ENCODE assay signal across 1 cellular context in genomic region chr6:150857062-150857905, GRCh38.
TF ChIP-seq lines count a peak whose summit lies in the region.

No MANE protein-coding gene starts in this region.

TF ChIP-seq in HEK293, 187 proteins besides CTCF, POLR2A, EP300 and RAD21 (continued from another document):
- TF ChIP-seq ELK4 (IDR thresholded peaks at IDR 0.05; ENCODE audit: borderline replicate concordance, low read depth, low read length) (no peak), MYNN (tag by site-specific recombination; IDR thresholded peaks at IDR 0.05; ENCODE audit: borderline replicate concordance) (no peak), ZNF785 (tag by site-specific recombination; IDR thresholded peaks at IDR 0.05) (no peak), ZNF274 (IDR thresholded peaks at IDR 0.05; ENCODE audit: low read length) (no peak), ZNF274 (tag by site-specific recombination; IDR thresholded peaks at IDR 0.05; ENCODE audit: borderline replicate concordance) (no peak), ZSCAN23 (tag by site-specific recombination; IDR thresholded peaks at IDR 0.05) (no peak), ZNF561 (tag by site-specific recombination; IDR thresholded peaks at IDR 0.05; ENCODE audit: borderline replicate concordance) (no peak), ZNF518A (tag by site-specific recombination; conservative IDR thresholded peaks at IDR 0.05; ENCODE audit: low read depth) (no peak), ZNF580 (tag by site-specific recombination; IDR thresholded peaks at IDR 0.05) (no peak), ZNF658 (tag by site-specific recombination; IDR thresholded peaks at IDR 0.05) (no peak), ZNF549 (tag by site-specific recombination; IDR thresholded peaks at IDR 0.05) (no peak), PATZ1 (tag by site-specific recombination; IDR thresholded peaks at IDR 0.05) (no peak), ZNF366 (tag by site-specific recombination; conservative IDR thresholded peaks at IDR 0.05) (peak; percentile 35; the same call in 1 of the 2 replicates), ZNF138 (tag by site-specific recombination; IDR thresholded peaks at IDR 0.05; ENCODE audit: borderline replicate concordance) (no peak), ZNF510 (tag by site-specific recombination; IDR thresholded peaks at IDR 0.05; ENCODE audit: insufficient replicate concordance) (no peak), ZNF514 (tag by site-specific recombination; IDR thresholded peaks at IDR 0.05) (no peak), ZNF660 (tag by site-specific recombination; IDR thresholded peaks at IDR 0.05) (0 out of 2 replicates have a peak, but pooled peaks have one; percentile 40), GFI1B (tag by site-specific recombination; IDR thresholded peaks at IDR 0.05) (no peak), ZNF48 (tag by site-specific recombination; IDR thresholded peaks at IDR 0.05) (no peak), ZNF2 (tag by site-specific recombination; IDR thresholded peaks at IDR 0.05) (no peak), SETDB1 (IDR thresholded peaks at IDR 0.05; ENCODE audit: insufficient read length, low read length) (peak; percentile 37), ZBTB44 (tag by site-specific recombination; IDR thresholded peaks at IDR 0.05) (no peak), BCL6B (tag by site-specific recombination; IDR thresholded peaks at IDR 0.05) (no peak), ZNF335 (tag by site-specific recombination; conservative IDR thresholded peaks at IDR 0.05) (peak; percentile 51), ZNF394 (tag by site-specific recombination; IDR thresholded peaks at IDR 0.05; ENCODE audit: borderline replicate concordance) (no peak), ZNF654 (tag by site-specific recombination; IDR thresholded peaks at IDR 0.05; ENCODE audit: low read depth) (no peak), ZNF37A (tag by site-specific recombination; IDR thresholded peaks at IDR 0.05) (no peak), RBAK (tag by site-specific recombination; IDR thresholded peaks at IDR 0.05) (no peak), KLF10 (tag by site-specific recombination; IDR thresholded peaks at IDR 0.05) (0 out of 2 replicates have a peak, but pooled peaks have one; percentile 13), ZNF707 (tag by site-specific recombination; IDR thresholded peaks at IDR 0.05) (no peak), ZNF354C (tag by site-specific recombination; IDR thresholded peaks at IDR 0.05; ENCODE audit: borderline replicate concordance, low read depth) (no peak), BCL11B (tag by site-specific recombination; IDR thresholded peaks at IDR 0.05; ENCODE audit: low read depth) (no peak), ZIC2 (tag by site-specific recombination; IDR thresholded peaks at IDR 0.05) (no peak), AEBP2 (tag by site-specific recombination; IDR thresholded peaks at IDR 0.05; ENCODE audit: borderline replicate concordance) (no peak), ZNF266 (tag by site-specific recombination; IDR thresholded peaks at IDR 0.05; ENCODE audit: low read depth) (no peak), PRDM1 (tag by site-specific recombination; IDR thresholded peaks at IDR 0.05) (peak; percentile 54), ZNF350 (tag by site-specific recombination; IDR thresholded peaks at IDR 0.05) (peak; percentile 70; the same call in 1 of the 2 replicates), PBX3 (CRISPR knock-in tag; IDR thresholded peaks at IDR 0.05) (no peak), ZNF211 (tag by site-specific recombination; IDR thresholded peaks at IDR 0.05; ENCODE audit: low read depth) (no peak), ZNF692 (tag by site-specific recombination; IDR thresholded peaks at IDR 0.05) (peak; percentile 28; the same call in 1 of the 2 replicates), ZNF777 (tag by site-specific recombination; IDR thresholded peaks at IDR 0.05; ENCODE audit: borderline replicate concordance) (no peak), ZNF629 (tag by site-specific recombination; IDR thresholded peaks at IDR 0.05) (no peak), ZNF501 (tag by site-specific recombination; IDR thresholded peaks at IDR 0.05) (no peak), EGR2 (tag by site-specific recombination; IDR thresholded peaks at IDR 0.05; ENCODE audit: low read depth) (no peak), ZSCAN5A (tag by site-specific recombination; IDR thresholded peaks at IDR 0.05) (no peak), SP7 (tag by site-specific recombination; IDR thresholded peaks at IDR 0.05) (peak; percentile 79), ZNF645 (tag by site-specific recombination; IDR thresholded peaks at IDR 0.05) (no peak)
TF ChIP-seq in HEK293: peak in this region for 10.
